In genomic region chr10:78211476-78212110, GRCh38 we compare ENCODE assay signal across 8 cellular contexts.
DNase-seq lines count a peak whose midpoint lies in the region; ATAC-seq and TF ChIP-seq lines count a peak whose summit lies in the region.

No MANE protein-coding gene starts in this region.

- peak; percentile 45 for DNase-seq in activated naive CD8-positive, alpha-beta T cell treated with anti-CD3 and anti-CD28 coated beads, Interleukin-2, amount 10 ng/mL, durations not matched to agents 7 days and 5 days
- DNase-seq in activated naive CD8-positive, alpha-beta T cell treated with anti-CD3 and anti-CD28 coated beads for 36 hours = no peak
- DNase-seq in NCI-H526 treated with DMSO at 0.1 percent for 48 hours (lab: John Stamatoyannopoulos, UW) (peak; percentile 24), caudate nucleus (lab: John Stamatoyannopoulos, UW) (peak in 34 of 61 donors; percentile 4 to 70 (median 20)), left lung (no peak)
- no peak for DNase-seq in activated CD8-positive, alpha-beta memory T cell treated with anti-CD3 and anti-CD28 coated beads, Interleukin-2, amount 10 ng/mL, durations not matched to agents 7 days and 5 days

- H3K4me3 ChIP-seq in left lung = no peak overlapping the region

- peaks cover 18% of the 10 kb centered on the region for H3K4me1 Mint-ChIP-seq in activated naive CD8-positive, alpha-beta T cell treated with anti-CD3 and anti-CD28 coated beads, Interleukin-2, amount 10 ng/mL, durations not matched to agents 7 days and 5 days
- H3K4me1 Mint-ChIP-seq in activated naive CD8-positive, alpha-beta T cell treated with anti-CD3 and anti-CD28 coated beads for 36 hours = peaks cover 17% of the 10 kb centered on the region
- peaks cover 3% of the 10 kb centered on the region for H3K4me1 Mint-ChIP-seq in activated CD8-positive, alpha-beta memory T cell treated with anti-CD3 and anti-CD28 coated beads, Interleukin-2, amount 10 ng/mL, durations not matched to agents 7 days and 5 days

- peak; percentile 20 to 28 for TF ChIP-seq CTCF in left lung (IDR thresholded peaks at IDR 0.05)

- no peak overlapping the region for H3K27ac ChIP-seq in caudate nucleus (ENCODE audit: low read depth, low read length)
- H3K27ac ChIP-seq in left lung = no peak overlapping the region

- no peaks in the 10 kb centered on the region for H3K9me3 Mint-ChIP-seq in activated naive CD8-positive, alpha-beta T cell treated with anti-CD3 and anti-CD28 coated beads, Interleukin-2, amount 10 ng/mL, durations not matched to agents 7 days and 5 days
- H3K9me3 Mint-ChIP-seq in activated naive CD8-positive, alpha-beta T cell treated with anti-CD3 and anti-CD28 coated beads for 36 hours = no peaks in the 10 kb centered on the region
- no peaks in the 10 kb centered on the region for H3K9me3 Mint-ChIP-seq in activated CD8-positive, alpha-beta memory T cell treated with anti-CD3 and anti-CD28 coated beads, Interleukin-2, amount 10 ng/mL, durations not matched to agents 7 days and 5 days (ENCODE audit: low read depth)

- H3K4me1 ChIP-seq in left lung = peaks cover 4 to 7% of the 10 kb centered on the region in 2 donors

- H3K36me3 Mint-ChIP-seq in activated naive CD8-positive, alpha-beta T cell treated with anti-CD3 and anti-CD28 coated beads, Interleukin-2, amount 10 ng/mL, durations not matched to agents 7 days and 5 days = no peaks in the 10 kb centered on the region
- H3K36me3 Mint-ChIP-seq in activated naive CD8-positive, alpha-beta T cell treated with anti-CD3 and anti-CD28 coated beads for 36 hours = no peaks in the 10 kb centered on the region
- no peaks in the 10 kb centered on the region for H3K36me3 Mint-ChIP-seq in activated CD8-positive, alpha-beta memory T cell treated with anti-CD3 and anti-CD28 coated beads, Interleukin-2, amount 10 ng/mL, durations not matched to agents 7 days and 5 days

- H3K27ac Mint-ChIP-seq in activated naive CD8-positive, alpha-beta T cell treated with anti-CD3 and anti-CD28 coated beads, Interleukin-2, amount 10 ng/mL, durations not matched to agents 7 days and 5 days = peak overlapping the region; percentile 58
- H3K27ac Mint-ChIP-seq in activated naive CD8-positive, alpha-beta T cell treated with anti-CD3 and anti-CD28 coated beads for 36 hours = no peak overlapping the region
- no peak overlapping the region for H3K27ac Mint-ChIP-seq in activated CD8-positive, alpha-beta memory T cell treated with anti-CD3 and anti-CD28 coated beads, Interleukin-2, amount 10 ng/mL, durations not matched to agents 7 days and 5 days

- no peak for ATAC-seq in activated naive CD8-positive, alpha-beta T cell treated with anti-CD3 and anti-CD28 coated beads, Interleukin-2, amount 10 ng/mL, durations not matched to agents 7 days and 5 days (ENCODE audit: low read depth)
- ATAC-seq in left lung = peak; percentile 45
- ATAC-seq in activated CD8-positive, alpha-beta memory T cell treated with anti-CD3 and anti-CD28 coated beads, Interleukin-2, amount 10 ng/mL, durations not matched to agents 7 days and 5 days = no peak
- ATAC-seq in HG03378 (IDR thresholded peaks at IDR 0.05; ENCODE audit: unreplicated experiment) = no peak
- ATAC-seq in HG03039 (IDR thresholded peaks at IDR 0.05; ENCODE audit: unreplicated experiment) = no peak

- H3K9me3 ChIP-seq in left lung = no peaks in the 10 kb centered on the region

- intact Hi-C loops in left lung (cut with DNase I) = no loop called here

- POLR2A ChIA-PET in activated naive CD8-positive, alpha-beta T cell treated with anti-CD3 and anti-CD28 coated beads, Interleukin-2, amount 10 ng/mL, durations not matched to agents 7 days and 5 days (lab: Charles Lee) = no interaction called here

- no peaks in the 10 kb centered on the region for H3K27me3 ChIP-seq in left lung

- CTCF ChIA-PET in activated CD8-positive, alpha-beta memory T cell treated with anti-CD3 and anti-CD28 coated beads, Interleukin-2, amount 10 ng/mL, durations not matched to agents 7 days and 5 days (lab: Charles Lee) = no interaction called here

- H3K4me3 Mint-ChIP-seq in activated naive CD8-positive, alpha-beta T cell treated with anti-CD3 and anti-CD28 coated beads, Interleukin-2, amount 10 ng/mL, durations not matched to agents 7 days and 5 days = peak overlapping the region; percentile 17
- no peak overlapping the region for H3K4me3 Mint-ChIP-seq in activated naive CD8-positive, alpha-beta T cell treated with anti-CD3 and anti-CD28 coated beads for 36 hours
- no peak overlapping the region for H3K4me3 Mint-ChIP-seq in activated CD8-positive, alpha-beta memory T cell treated with anti-CD3 and anti-CD28 coated beads, Interleukin-2, amount 10 ng/mL, durations not matched to agents 7 days and 5 days

- H3K36me3 ChIP-seq in left lung = no peaks in the 10 kb centered on the region

- H3K27me3 Mint-ChIP-seq in activated naive CD8-positive, alpha-beta T cell treated with anti-CD3 and anti-CD28 coated beads, Interleukin-2, amount 10 ng/mL, durations not matched to agents 7 days and 5 days = peaks cover 10% of the 10 kb centered on the region
- no peaks in the 10 kb centered on the region for H3K27me3 Mint-ChIP-seq in activated naive CD8-positive, alpha-beta T cell treated with anti-CD3 and anti-CD28 coated beads for 36 hours
- peaks cover 27% of the 10 kb centered on the region for H3K27me3 Mint-ChIP-seq in activated CD8-positive, alpha-beta memory T cell treated with anti-CD3 and anti-CD28 coated beads, Interleukin-2, amount 10 ng/mL, durations not matched to agents 7 days and 5 days

Comparison
In these comparisons a context has a peak if more than half of its experiments do, and no peak if none do; other contexts are left out.
1. DNase-seq: peak in activated naive CD8-positive, alpha-beta T cell treated with anti-CD3 and anti-CD28 coated beads, Interleukin-2, amount 10 ng/mL, durations not matched to agents 7 days and 5 days (single experiment), NCI-H526 treated with DMSO at 0.1 percent for 48 hours (single experiment) and caudate nucleus (34 of 61); none in activated naive CD8-positive, alpha-beta T cell treated with anti-CD3 and anti-CD28 coated beads for 36 hours (single experiment), left lung (0 of 2) and activated CD8-positive, alpha-beta memory T cell treated with anti-CD3 and anti-CD28 coated beads, Interleukin-2, amount 10 ng/mL, durations not matched to agents 7 days and 5 days (single experiment).